8 cellular contexts compared by ENCODE assay signal in genomic region chr6:111764238-111765182, GRCh38.
DNase-seq lines count a peak whose midpoint lies in the region; ATAC-seq and TF ChIP-seq lines count a peak whose summit lies in the region.

No MANE protein-coding gene starts in this region.

- H3K9me3 ChIP-seq in endodermal cell (ENCODE audit: control insufficient read depth, low read length) (no peaks in the 10 kb centered on the region), psoas muscle (no peaks in the 10 kb centered on the region), ovary (no peaks in the 10 kb centered on the region)

- H3K4me1 Mint-ChIP-seq in activated B cell treated with CpG ODN at 0.5 μM for 24 hours (peaks cover 94% of the 10 kb centered on the region), endodermal cell (peaks cover 67% of the 10 kb centered on the region)

- CTCF ChIA-PET in activated B cell treated with CpG ODN at 0.5 μM for 24 hours (lab: Charles Lee) = no interaction called here

- H3K4me1 ChIP-seq in endodermal cell (ENCODE audit: control insufficient read depth, insufficient read depth, low read length) = peaks cover 14% of the 10 kb centered on the region
- H3K4me1 ChIP-seq in psoas muscle = no peaks in the 10 kb centered on the region
- H3K4me1 ChIP-seq in ovary (ENCODE audit: insufficient read depth) = peaks cover 6% of the 10 kb centered on the region

- peak overlapping the region; percentile 81 for H3K27ac Mint-ChIP-seq in activated B cell treated with CpG ODN at 0.5 μM for 24 hours
- H3K27ac Mint-ChIP-seq in endodermal cell = peak overlapping the region; percentile 73

- no peak for TF ChIP-seq POLR2A in ovary (IDR thresholded peaks at IDR 0.05)

- H3K36me3 ChIP-seq in endodermal cell (ENCODE audit: control insufficient read depth, insufficient read depth, low read length) (no peaks in the 10 kb centered on the region), psoas muscle (ENCODE audit: insufficient read depth in 1 of 2, low read depth in 1 of 2) (no peaks in the 10 kb centered on the region), ovary (no peaks in the 10 kb centered on the region)

- H3K9ac ChIP-seq in endodermal cell (ENCODE audit: extremely low read depth, low read length, poor library complexity, severe bottlenecking) = no peak overlapping the region

- POLR2A ChIA-PET in activated B cell treated with CpG ODN at 0.5 μM for 24 hours (lab: Charles Lee) = interaction anchor here (0.7 to 2.2 kb wide), 4 partner anchors 11 to 109 kb away, joined by 3 to 9 read pairs (median 6); partner anchors contain the start of gene FYN

- H3K27me3 Mint-ChIP-seq in activated B cell treated with CpG ODN at 0.5 μM for 24 hours (no peaks in the 10 kb centered on the region), endodermal cell (ENCODE audit: insufficient read depth) (peaks cover 18% of the 10 kb centered on the region)

- H3K9me3 Mint-ChIP-seq in activated B cell treated with CpG ODN at 0.5 μM for 24 hours = no peaks in the 10 kb centered on the region
- no peaks in the 10 kb centered on the region for H3K9me3 Mint-ChIP-seq in endodermal cell

- no peak overlapping the region for H3K4me3 ChIP-seq in endodermal cell (ENCODE audit: low read length)
- no peak overlapping the region for H3K4me3 ChIP-seq in psoas muscle
- no peak overlapping the region for H3K4me3 ChIP-seq in ovary

- peak overlapping the region; percentile 61 for H3K4me3 Mint-ChIP-seq in activated B cell treated with CpG ODN at 0.5 μM for 24 hours
- H3K4me3 Mint-ChIP-seq in endodermal cell = no peak overlapping the region

- TF ChIP-seq CTCF in activated B cell treated with CpG ODN at 0.5 μM for 24 hours (IDR thresholded peaks at IDR 0.05) (no peak), endodermal cell (conservative IDR thresholded peaks at IDR 0.05) (no peak), psoas muscle (IDR thresholded peaks at IDR 0.05) (no peak), ovary (IDR thresholded peaks at IDR 0.05) (no peak)

- H3K36me3 Mint-ChIP-seq in activated B cell treated with CpG ODN at 0.5 μM for 24 hours (ENCODE audit: low read depth) (peaks cover 6% of the 10 kb centered on the region), endodermal cell (ENCODE audit: low read depth) (peaks cover 4% of the 10 kb centered on the region)

- H3K27ac ChIP-seq in endodermal cell (ENCODE audit: low read depth, low read length) (peak overlapping the region; percentile 7), psoas muscle (no peak overlapping the region), ovary (no peak overlapping the region)

- H3K27me3 ChIP-seq in endodermal cell (ENCODE audit: control insufficient read depth, insufficient read depth, low read length, poor library complexity, severe bottlenecking) = no peaks in the 10 kb centered on the region
- no peaks in the 10 kb centered on the region for H3K27me3 ChIP-seq in psoas muscle (ENCODE audit: insufficient read depth in 3 of 3, low read length in 2 of 3)
- H3K27me3 ChIP-seq in ovary = no peaks in the 10 kb centered on the region

- ATAC-seq in HG02981 (IDR thresholded peaks at IDR 0.05; ENCODE audit: unreplicated experiment) = peak; percentile 67
- peak; percentile 82 for ATAC-seq in activated B cell treated with CpG ODN at 0.5 μM for 24 hours (ENCODE audit: low read depth)
- ATAC-seq in psoas muscle = no peak

- intact Hi-C loops in activated B cell treated with CpG ODN at 0.5 μM for 24 hours (cut with micrococcal nuclease) (loop anchor here (1.0 to 5.0 kb wide), 5 partner anchors 16 to 109 kb away; partner anchors contain the start of gene FYN), psoas muscle (cut with DNase I) (no loop called here), ovary (cut with DNase I) (no loop called here)

- TF ChIP-seq EP300 in ovary (IDR thresholded peaks at IDR 0.05) = no peak

- 45 to 59% methylated on average over 5 to 13 of the region's 13 CpGs for WGBS in endodermal cell (ENCODE audit: insufficient coverage in 1 of 2, insufficient read length in 1 of 2), 2 experiments
- 77 to 84% (median 83%) methylated on average over 13 of the region's 13 CpGs for WGBS in psoas muscle, 3 donors
- WGBS in ovary, 3 donors = 84 to 86% (median 85%) methylated on average over 13 of the region's 13 CpGs

- peak; percentile 30 for DNase-seq in GM19240 (ENCODE audit: insufficient read length, low spot score)
- no peak for DNase-seq in activated B cell treated with CpG ODN at 0.5 μM for 24 hours
- DNase-seq in endodermal cell = peak; percentile 85
- DNase-seq in stimulated activated CD8-positive, alpha-beta memory T cell treated with anti-CD3 and anti-CD28 coated beads, Interleukin-15, amount 100 ng/mL, for 48 hours (ENCODE audit: low read depth in 2 of 2) = peak; percentile 53 to 67
- DNase-seq in psoas muscle = no peak
- DNase-seq in NCI-H1694 (lab: John Stamatoyannopoulos, UW) = no peak
- no peak for DNase-seq in ovary

Comparison
In these comparisons a context has a peak if more than half of its experiments do, and no peak if none do; other contexts are left out.
1. DNase-seq: peak in GM19240 (single experiment), endodermal cell (single experiment) and stimulated activated CD8-positive, alpha-beta memory T cell treated with anti-CD3 and anti-CD28 coated beads, Interleukin-15, amount 100 ng/mL, for 48 hours (2 of 2); none in activated B cell treated with CpG ODN at 0.5 μM for 24 hours (single experiment), psoas muscle (0 of 2), NCI-H1694 (single experiment) and ovary (0 of 5).
2. ATAC-seq: peak in HG02981 (single experiment) and activated B cell treated with CpG ODN at 0.5 μM for 24 hours (single experiment); none in psoas muscle (0 of 4).